Comparison of ENCODE assay signal across 8 cellular contexts in the genomic region with DNA sequence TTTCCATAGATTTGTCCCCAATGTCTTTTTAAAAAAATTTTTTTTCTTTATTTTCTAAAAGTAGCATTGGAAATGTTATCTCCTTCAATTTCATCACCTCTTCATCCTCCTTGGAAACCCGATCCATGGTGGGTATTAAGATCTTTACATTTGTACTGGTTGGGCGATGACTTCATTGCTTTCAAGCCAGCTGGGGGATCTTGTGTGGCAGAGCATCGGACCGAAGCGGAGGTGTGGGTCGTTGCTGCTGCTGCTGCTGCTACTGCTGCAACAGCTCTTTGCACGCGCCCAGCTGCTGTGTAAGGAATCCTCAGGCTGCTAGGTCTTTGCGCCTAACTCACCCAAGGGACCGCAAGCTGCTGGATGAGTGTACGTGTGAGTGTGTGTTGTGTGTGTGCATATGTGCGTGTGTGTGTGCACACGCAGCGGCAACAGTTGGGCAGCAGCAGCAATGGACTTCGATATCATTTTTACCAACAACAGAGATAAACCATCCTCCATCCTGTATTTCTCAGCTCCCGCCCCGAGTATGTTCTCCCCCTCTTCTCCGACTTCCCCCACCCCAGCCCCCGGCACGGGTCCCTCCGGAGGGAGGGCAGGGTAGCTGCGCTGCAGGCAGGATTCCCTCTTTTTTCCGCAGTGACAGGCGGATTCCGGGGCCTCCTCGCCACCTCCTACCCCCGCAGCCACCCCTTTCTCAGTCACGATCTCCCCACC. TPM values are rescaled to one million over a fixed set of nuclear protein-coding genes. Genes with fewer than 3 reads are reported as not detected.
DNase-seq lines count a peak whose midpoint lies in the region; ATAC-seq and TF ChIP-seq lines count a peak whose summit lies in the region.

No MANE protein-coding gene starts in this region.

- H3K79me2 ChIP-seq in OCI-LY7 (ENCODE audit: insufficient read depth, low read depth, low read length) = no peaks in the 10 kb centered on the region

- H3K4me1 Mint-ChIP-seq in activated naive CD8-positive, alpha-beta T cell treated with anti-CD3 and anti-CD28 coated beads for 36 hours = peaks cover 9% of the 10 kb centered on the region

- TF ChIP-seq CTCF in GM10248 (IDR thresholded peaks at IDR 0.05; ENCODE audit: control extremely low read depth, extremely low read depth, low read depth, missing control alignments) = no peak
- no peak for TF ChIP-seq CTCF in OCI-LY7 (conservative IDR thresholded peaks at IDR 0.05; ENCODE audit: low read length)
- TF ChIP-seq CTCF in heart right ventricle (IDR thresholded peaks at IDR 0.05) = no peak

- CTCF ChIA-PET in GM10248 (lab: Yijun Ruan, JAX) (interaction anchor here (0.7 to 2.3 kb wide), 4 partner anchors 10 to 909 kb away, joined by 3 to 7 read pairs (median 3); no protein-coding TSS in a partner anchor), OCI-LY7 (lab: Charles Lee; ENCODE audit: unreplicated experiment) (no interaction called here)

- no TSS peak for BruUV-seq in OCI-LY7 (replicated peaks; lab: Mats Ljungman, UMichigan)

- no peaks in the 10 kb centered on the region for H3K36me3 Mint-ChIP-seq in activated naive CD8-positive, alpha-beta T cell treated with anti-CD3 and anti-CD28 coated beads for 36 hours

- peak overlapping the region; percentile 82 for H3K4me2 ChIP-seq in OCI-LY7 (ENCODE audit: low read length)

- 0% methylated on average over 21 to 28 of the region's 28 CpGs for WGBS in heart right ventricle, 2 donors

- DNase-seq in GM10248 (ENCODE audit: extremely low spot score) (peak; percentile 20), OCI-LY7 (ENCODE audit: low spot score) (peak; percentile 68), heart right ventricle (peak in 1 of 2 donors; percentile 3), pons (ENCODE audit: low spot score) (peak; percentile 17), ureter (ENCODE audit: low spot score) (no peak), 8988T (no peak)
- peak; percentile 14 for DNase-seq in activated naive CD8-positive, alpha-beta T cell treated with anti-CD3 and anti-CD28 coated beads for 36 hours

- H3K27me3 ChIP-seq in heart right ventricle = peaks cover 0 to 65% (median 0%) of the 10 kb centered on the region in 7 donors

- peak overlapping the region; percentile 90 for H2AFZ ChIP-seq in OCI-LY7 (ENCODE audit: low read length)

- no peak overlapping the region for H3K27ac Mint-ChIP-seq in activated naive CD8-positive, alpha-beta T cell treated with anti-CD3 and anti-CD28 coated beads for 36 hours

- no peaks in the 10 kb centered on the region for H3K9me2 ChIP-seq in OCI-LY7 (ENCODE audit: insufficient read depth, low read length)

- POLR2A ChIA-PET in GM10248 (lab: Yijun Ruan, JAX) = interaction anchor here (0.9 kb wide), 1 partner anchor 459 kb away, joined by 3 read pairs; no protein-coding TSS in a partner anchor
- POLR2A ChIA-PET in OCI-LY7 (lab: Charles Lee) = no interaction called here

- H3K9me3 Mint-ChIP-seq in activated naive CD8-positive, alpha-beta T cell treated with anti-CD3 and anti-CD28 coated beads for 36 hours = no peaks in the 10 kb centered on the region

- no peaks in the 10 kb centered on the region for H4K20me1 ChIP-seq in OCI-LY7 (ENCODE audit: insufficient read depth, low read length)

- no peaks in the 10 kb centered on the region for H3K27me3 Mint-ChIP-seq in activated naive CD8-positive, alpha-beta T cell treated with anti-CD3 and anti-CD28 coated beads for 36 hours

- H3K4me3 ChIP-seq in OCI-LY7 (ENCODE audit: low read depth, low read length, poor library complexity, severe bottlenecking) = peak overlapping the region; percentile 78
- H3K4me3 ChIP-seq in heart right ventricle = peak overlapping the region; percentile 35 to 92 (median 78)

- peak overlapping the region; percentile 83 for H3K4me3 Mint-ChIP-seq in activated naive CD8-positive, alpha-beta T cell treated with anti-CD3 and anti-CD28 coated beads for 36 hours

- no peaks in the 10 kb centered on the region for H3K9me3 ChIP-seq in OCI-LY7 (ENCODE audit: low read length)
- no peaks in the 10 kb centered on the region for H3K9me3 ChIP-seq in heart right ventricle

- H3K4me1 ChIP-seq in OCI-LY7 (ENCODE audit: insufficient read depth, low read length, poor library complexity, severe bottlenecking) (peaks cover 7% of the 10 kb centered on the region), heart right ventricle (peaks cover 0 to 20% (median 0%) of the 10 kb centered on the region in 9 donors)

- no peaks in the 10 kb centered on the region for H3K36me3 ChIP-seq in OCI-LY7 (ENCODE audit: insufficient read depth, low read length)
- H3K36me3 ChIP-seq in heart right ventricle = no peaks in the 10 kb centered on the region

- ATAC-seq in HG02870 (IDR thresholded peaks at IDR 0.05; ENCODE audit: unreplicated experiment) = peak; percentile 2
- ATAC-seq in heart right ventricle = peak in 6 of 8 donors; percentile 14 to 35 (median 23)

- H3K27ac ChIP-seq in OCI-LY7 (ENCODE audit: low read depth, low read length, poor library complexity, severe bottlenecking) = peak overlapping the region; percentile 50
- H3K27ac ChIP-seq in heart right ventricle = peak overlapping the region in 8 of 10 donors; percentile 31 to 87 (median 65)

- intact Hi-C loops in OCI-LY7 (cut with micrococcal nuclease; ENCODE audit: unreplicated experiment) (loop anchor here (5.0 to 10.0 kb wide), 2 partner anchors 72 to 250 kb away; a partner anchor contains a TSS), heart right ventricle (cut with DNase I) (loop anchor here in 4 of 10 donors (5.0 to 10.0 kb wide), 4 partner anchors 180 to 1467 kb away; a partner anchor contains a TSS)

RNA-seq across cellular contexts. Expression of a gene that starts 0.8 kb away (rescaled TPM):
- 1.3 and 2.0 TPM in 2 replicates for total RNA-seq in OCI-LY7 (2014; rRNA removed; shearing (Covaris generic))
- 2.0 and 2.4 TPM in 2 replicates for total RNA-seq in OCI-LY7 (2022)
- 1 to 10 TPM in 1 of 2 experiments, under 1 TPM in 1; 0.82 to 1.3 TPM for total RNA-seq in activated naive CD8-positive, alpha-beta T cell treated with anti-CD3 and anti-CD28 coated beads for 36 hours
- total RNA-seq in heart right ventricle = 10 to 100 TPM in 5 of 10 donors, 1 to 10 TPM in 5; 9.2 to 12.6 (median 10.0) TPM
- 1 to 10 TPM; 1.1 to 3.9 TPM for polyA plus RNA-seq in heart right ventricle
- total RNA-seq in ureter = 42.3 TPM

Comparison
In these comparisons a context has a peak if more than half of its experiments do, and no peak if none do; other contexts are left out.
1. DNase-seq: peak in GM10248 (single experiment), OCI-LY7 (single experiment), activated naive CD8-positive, alpha-beta T cell treated with anti-CD3 and anti-CD28 coated beads for 36 hours (single experiment) and pons (single experiment); none in ureter (single experiment) and 8988T (single experiment).